1 cellular context compared by ENCODE assay signal in genomic region chr17:49191407-49191916, GRCh38.
TF ChIP-seq lines count a peak whose summit lies in the region.

No MANE protein-coding gene starts in this region.

TF ChIP-seq in GM12878, 131 proteins besides CTCF, POLR2A, EP300 and RAD21 (continued from another document):
- TF ChIP-seq CUX1 (IDR thresholded peaks at IDR 0.05; ENCODE audit: insufficient replicate concordance, low read depth, low read length) (no peak), PAX8 (IDR thresholded peaks at IDR 0.05) (peak; percentile 84; the same call in 1 of the 2 replicates), TCF7 (IDR thresholded peaks at IDR 0.05; ENCODE audit: borderline replicate concordance) (no peak), CBX5 (IDR thresholded peaks at IDR 0.05; ENCODE audit: low read depth) (peak; percentile 57; the same call in 1 of the 2 replicates), SRF (IDR thresholded peaks at IDR 0.05; ENCODE audit: low read depth in 2 of 2, low read length in 2 of 2) (no peak), ZNF207 (IDR thresholded peaks at IDR 0.05; ENCODE audit: borderline replicate concordance) (no peak), TBL1XR1 (IDR thresholded peaks at IDR 0.05; ENCODE audit: low read depth, low read length) (0 out of 2 replicates have a peak, but pooled peaks have one; percentile 14), ZZZ3 (IDR thresholded peaks at IDR 0.05; ENCODE audit: control insufficient read depth, insufficient read length, low read depth) (no peak), SMC3 (IDR thresholded peaks at IDR 0.05; ENCODE audit: borderline replicate concordance, low read length) (no peak), ATF3 (IDR thresholded peaks at IDR 0.05; ENCODE audit: borderline replicate concordance, extremely low read depth, low read depth, low read length) (no peak), SMAD5 (IDR thresholded peaks at IDR 0.05; ENCODE audit: low read depth) (no peak), CREB1 (IDR thresholded peaks at IDR 0.05; ENCODE audit: low read depth) (no peak), POLR2AphosphoS2 (IDR thresholded peaks at IDR 0.05; ENCODE audit: low read depth, low read length) (no peak), PKNOX1 (IDR thresholded peaks at IDR 0.05) (no peak), SIN3A (IDR thresholded peaks at IDR 0.05; ENCODE audit: low read depth, low read length) (no peak)
- TF ChIP-seq, protein P1, sequence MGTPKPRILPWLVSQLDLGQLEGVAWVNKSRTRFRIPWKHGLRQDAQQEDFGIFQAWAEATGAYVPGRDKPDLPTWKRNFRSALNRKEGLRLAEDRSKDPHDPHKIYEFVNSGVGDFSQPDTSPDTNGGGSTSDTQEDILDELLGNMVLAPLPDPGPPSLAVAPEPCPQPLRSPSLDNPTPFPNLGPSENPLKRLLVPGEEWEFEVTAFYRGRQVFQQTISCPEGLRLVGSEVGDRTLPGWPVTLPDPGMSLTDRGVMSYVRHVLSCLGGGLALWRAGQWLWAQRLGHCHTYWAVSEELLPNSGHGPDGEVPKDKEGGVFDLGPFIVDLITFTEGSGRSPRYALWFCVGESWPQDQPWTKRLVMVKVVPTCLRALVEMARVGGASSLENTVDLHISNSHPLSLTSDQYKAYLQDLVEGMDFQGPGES (IDR thresholded peaks at IDR 0.05) = no peak
